In genomic region chr9:137243626-137244485, GRCh38 we compare ENCODE assay signal across 1 cellular context.
A peak's percentile ranks its signal among the peaks of the same experiment; 100 is the strongest.
TF ChIP-seq lines count a peak whose summit lies in the region.

No MANE protein-coding gene starts in this region.

TF ChIP-seq in HEK293, 187 proteins besides CTCF, POLR2A, EP300 and RAD21 (continued from another document and continues in another):
- TF ChIP-seq ZNF362 (tag by site-specific recombination; IDR thresholded peaks at IDR 0.05) (no peak), OVOL3 (tag by site-specific recombination; IDR thresholded peaks at IDR 0.05) (no peak), KLF17 (tag by site-specific recombination; IDR thresholded peaks at IDR 0.05) (no peak), ZNF571 (tag by site-specific recombination; IDR thresholded peaks at IDR 0.05) (no peak), ZBTB6 (tag by site-specific recombination; IDR thresholded peaks at IDR 0.05) (no peak), ZNF623 (tag by site-specific recombination; IDR thresholded peaks at IDR 0.05) (no peak), PRDM6 (tag by site-specific recombination; IDR thresholded peaks at IDR 0.05) (no peak), ZNF501 (tag by site-specific recombination; IDR thresholded peaks at IDR 0.05) (no peak), ZNF350 (tag by site-specific recombination; IDR thresholded peaks at IDR 0.05) (no peak), ZNF175 (tag by site-specific recombination; IDR thresholded peaks at IDR 0.05) (no peak), ZNF707 (tag by site-specific recombination; IDR thresholded peaks at IDR 0.05) (no peak), ZNF341 (tag by site-specific recombination; IDR thresholded peaks at IDR 0.05; ENCODE audit: low read depth) (no peak), KLF1 (tag by site-specific recombination; IDR thresholded peaks at IDR 0.05) (peak; percentile 60; the same call in 1 of the 2 replicates), ZNF529 (tag by site-specific recombination; IDR thresholded peaks at IDR 0.05; ENCODE audit: insufficient replicate concordance) (no peak), ZBTB11 (tag by site-specific recombination; conservative IDR thresholded peaks at IDR 0.05; ENCODE audit: low read depth) (peak; percentile 76), ZNF585B (tag by site-specific recombination; IDR thresholded peaks at IDR 0.05) (no peak), GLI4 (tag by site-specific recombination; IDR thresholded peaks at IDR 0.05) (no peak), ZNF791 (tag by site-specific recombination; IDR thresholded peaks at IDR 0.05) (no peak), GLIS1 (tag by site-specific recombination; IDR thresholded peaks at IDR 0.05) (peak; percentile 69), ZNF416 (tag by site-specific recombination; IDR thresholded peaks at IDR 0.05) (no peak), ZNF16 (tag by site-specific recombination; IDR thresholded peaks at IDR 0.05; ENCODE audit: low read depth) (no peak), ZNF747 (tag by site-specific recombination; IDR thresholded peaks at IDR 0.05) (no peak), ZNF394 (tag by site-specific recombination; IDR thresholded peaks at IDR 0.05; ENCODE audit: borderline replicate concordance) (no peak), ZBTB49 (tag by site-specific recombination; IDR thresholded peaks at IDR 0.05; ENCODE audit: low read depth) (no peak), ZNF211 (tag by site-specific recombination; IDR thresholded peaks at IDR 0.05; ENCODE audit: low read depth) (no peak), ZNF843 (tag by site-specific recombination; IDR thresholded peaks at IDR 0.05) (no peak), ZNF221 (tag by site-specific recombination; IDR thresholded peaks at IDR 0.05; ENCODE audit: borderline replicate concordance) (no peak), GLIS2 (tag by site-specific recombination; IDR thresholded peaks at IDR 0.05) (peak; percentile 81), ZNF423 (tag by site-specific recombination; IDR thresholded peaks at IDR 0.05) (0 out of 2 replicates have a peak, but pooled peaks have one; percentile 9), ZNF121 (tag by site-specific recombination; IDR thresholded peaks at IDR 0.05) (no peak), ZNF140 (tag by site-specific recombination; IDR thresholded peaks at IDR 0.05) (no peak), ZNF2 (tag by site-specific recombination; IDR thresholded peaks at IDR 0.05) (0 out of 2 replicates have a peak, but pooled peaks have one; percentile 21), ZNF266 (tag by site-specific recombination; IDR thresholded peaks at IDR 0.05; ENCODE audit: low read depth) (no peak), ZNF701 (tag by site-specific recombination; IDR thresholded peaks at IDR 0.05) (no peak), ZNF280D (tag by site-specific recombination; IDR thresholded peaks at IDR 0.05) (no peak), ZNF19 (tag by site-specific recombination; IDR thresholded peaks at IDR 0.05; ENCODE audit: low read depth) (no peak), ZBTB26 (tag by site-specific recombination; optimal IDR thresholded peaks at IDR 0.05) (no peak), ZSCAN30 (tag by site-specific recombination; IDR thresholded peaks at IDR 0.05) (no peak), ZNF518A (tag by site-specific recombination; conservative IDR thresholded peaks at IDR 0.05; ENCODE audit: low read depth) (no peak), ZXDB (tag by site-specific recombination; IDR thresholded peaks at IDR 0.05) (no peak)
